Comparison of ENCODE assay signal across 35 cellular contexts in genomic region chr21:16318651-16319300, GRCh38.
"Had no signal": no experiment of that assay in that cellular context is flagged by ENCODE, and none has a peak within 500 bp of the region (broad histone marks: within the 10 kb centered on the region; RNA-seq: fewer than 3 reads in every experiment).

No MANE protein-coding gene starts in this region.

- H3K4me3 Mint-ChIP-seq: activated B cell treated with CpG ODN at 0.5 μM for 24 hours; activated CD8-positive, alpha-beta T cell treated with anti-CD3 and anti-CD28 coated beads for 36 hours; activated naive CD4-positive, alpha-beta T cell treated with anti-CD3 and anti-CD28 coated beads for 36 hours; activated naive CD4-positive, alpha-beta T cell treated with anti-CD3 and anti-CD28 coated beads, Interleukin-2, amount 50 U/mL, for 24 hours; activated naive CD8-positive, alpha-beta T cell treated with anti-CD3 and anti-CD28 coated beads for 36 hours; activated naive CD8-positive, alpha-beta T cell treated with anti-CD3 and anti-CD28 coated beads, Interleukin-2, amount 50 U/mL, for 24 hours; activated T-helper 1 cell treated with anti-CD3 and anti-CD28 coated beads, Interleukin-12 subunit alpha, Interleukin-12 subunit beta, Interleukin-2, Interleukin-4 antibody, amounts not matched to agents 30 ng/mL and 10 ng/mL and 1 ng/mL, durations not matched to agents 14 hours and 24 hours and 36 hours; effector memory CD8-positive, alpha-beta T cell; T-helper 17 cell; T-helper 2 cell treated with Interferon-gamma antibody and Interleukin-4, amounts not matched to agents 5 μg/mL and 100 μg/mL, for 36 hours had no signal

- H3K4me1 Mint-ChIP-seq: activated B cell treated with CpG ODN at 0.5 μM for 24 hours; activated naive CD4-positive, alpha-beta T cell treated with anti-CD3 and anti-CD28 coated beads, Interleukin-2, amount 50 U/mL, for 24 hours; activated naive CD8-positive, alpha-beta T cell treated with anti-CD3 and anti-CD28 coated beads for 36 hours; activated naive CD8-positive, alpha-beta T cell treated with anti-CD3 and anti-CD28 coated beads, Interleukin-2, amount 50 U/mL, for 24 hours; T-helper 17 cell had no signal

- H3K4me3 ChIP-seq: adrenal gland, body of pancreas had no signal

- ATAC-seq: activated CD4-positive, CD25-positive, alpha-beta regulatory T cell treated with anti-CD3 and anti-CD28 coated beads, Interleukin-2, amount 50 U/mL, for 24 hours; activated CD8-positive, alpha-beta T cell treated with anti-CD3 and anti-CD28 coated beads for 36 hours; activated naive CD8-positive, alpha-beta T cell treated with anti-CD3 and anti-CD28 coated beads, Interleukin-2, amount 50 U/mL, for 24 hours; body of pancreas; effector memory CD8-positive, alpha-beta T cell; T-helper 17 cell had no signal

- H3K9me3 Mint-ChIP-seq: activated B cell treated with CpG ODN at 0.5 μM for 24 hours; activated CD8-positive, alpha-beta T cell treated with anti-CD3 and anti-CD28 coated beads for 36 hours; activated naive CD4-positive, alpha-beta T cell treated with anti-CD3 and anti-CD28 coated beads for 36 hours; activated naive CD4-positive, alpha-beta T cell treated with anti-CD3 and anti-CD28 coated beads, Interleukin-2, amount 50 U/mL, for 24 hours; activated naive CD8-positive, alpha-beta T cell treated with anti-CD3 and anti-CD28 coated beads for 36 hours; activated naive CD8-positive, alpha-beta T cell treated with anti-CD3 and anti-CD28 coated beads, Interleukin-2, amount 50 U/mL, for 24 hours; activated T-helper 1 cell treated with anti-CD3 and anti-CD28 coated beads, Interleukin-12 subunit alpha, Interleukin-12 subunit beta, Interleukin-2, Interleukin-4 antibody, amounts not matched to agents 30 ng/mL and 10 ng/mL and 1 ng/mL, durations not matched to agents 14 hours and 24 hours and 36 hours; activated T-helper 2 cell treated with anti-CD3 and anti-CD28 coated beads, Interferon-gamma antibody, Interleukin-2, Interleukin-4, amounts not matched to agents 10 μg/mL and 5 μg/mL and 100 μg/mL, durations not matched to agents 14 hours and 24 hours and 36 hours; effector memory CD8-positive, alpha-beta T cell; T-helper 2 cell treated with Interferon-gamma antibody and Interleukin-4, amounts not matched to agents 5 μg/mL and 100 μg/mL, for 36 hours had no signal

- H3K27me3 ChIP-seq: adrenal gland, body of pancreas had no signal

- H3K36me3 ChIP-seq: adrenal gland, WERI-Rb-1 had no signal

- FAIRE-seq: colon, endothelial cell of umbilical vein, frontal cortex had no signal

- H3K9me3 ChIP-seq: adrenal gland, body of pancreas had no signal

- DNase-seq: activated B cell treated with CpG ODN at 0.5 μM for 24 hours; activated CD4-positive, alpha-beta T cell treated with anti-CD3 and anti-CD28 coated beads for 48 hours; activated CD4-positive, alpha-beta T cell treated with anti-CD3 and anti-CD28 coated beads, Interleukin-2, amount 50 U/mL, for 1 hour; activated CD4-positive, alpha-beta T cell treated with anti-CD3 and anti-CD28 coated beads, Interleukin-2, amount 50 U/mL, for 48 hours; activated CD8-positive, alpha-beta memory T cell treated with anti-CD3 and anti-CD28 coated beads for 24 hours; activated CD8-positive, alpha-beta T cell treated with anti-CD3 and anti-CD28 coated beads for 36 hours; activated effector memory CD4-positive, alpha-beta T cell treated with anti-CD3 and anti-CD28 coated beads, Interleukin-2, amount 50 U/mL, for 16 hours; activated naive CD4-positive, alpha-beta T cell treated with anti-CD3 and anti-CD28 coated beads for 36 hours; activated naive CD8-positive, alpha-beta T cell treated with anti-CD3 and anti-CD28 coated beads for 36 hours; activated naive CD8-positive, alpha-beta T cell treated with anti-CD3 and anti-CD28 coated beads, Interleukin-2, amount 50 U/mL, for 24 hours; activated T-cell treated with anti-CD3 and anti-CD28 coated beads, Interleukin-2, amount 50 U/mL, for 1 hour; activated T-cell treated with anti-CD3 and anti-CD28 coated beads, Interleukin-2, amount 50 U/mL, for 48 hours; adrenal gland; amygdala; body of pancreas; caudate nucleus; cortex of kidney; dermis blood vessel endothelial cell; effector CD4-positive, alpha-beta T cell; effector memory CD8-positive, alpha-beta T cell; foreskin fibroblast; glutamatergic neuron; T-helper 1 cell; T-helper 17 cell; T1000; WERI-Rb-1 had no signal

- H3K27ac ChIP-seq: adrenal gland, body of pancreas, epithelial cell of prostate, WERI-Rb-1 had no signal

- H3K4me1 ChIP-seq: adrenal gland, body of pancreas had no signal

- H3K36me3 Mint-ChIP-seq: activated naive CD4-positive, alpha-beta T cell treated with anti-CD3 and anti-CD28 coated beads, Interleukin-2, amount 50 U/mL, for 24 hours; activated naive CD8-positive, alpha-beta T cell treated with anti-CD3 and anti-CD28 coated beads for 36 hours had no signal

- H3K27me3 Mint-ChIP-seq: activated B cell treated with CpG ODN at 0.5 μM for 24 hours; activated naive CD4-positive, alpha-beta T cell treated with anti-CD3 and anti-CD28 coated beads, Interleukin-2, amount 50 U/mL, for 24 hours; effector memory CD8-positive, alpha-beta T cell; T-helper 17 cell had no signal

- H3K27ac Mint-ChIP-seq: activated B cell treated with CpG ODN at 0.5 μM for 24 hours; activated CD8-positive, alpha-beta T cell treated with anti-CD3 and anti-CD28 coated beads for 36 hours; activated naive CD4-positive, alpha-beta T cell treated with anti-CD3 and anti-CD28 coated beads for 36 hours; activated naive CD4-positive, alpha-beta T cell treated with anti-CD3 and anti-CD28 coated beads, Interleukin-2, amount 50 U/mL, for 24 hours; activated naive CD8-positive, alpha-beta T cell treated with anti-CD3 and anti-CD28 coated beads for 36 hours; activated naive CD8-positive, alpha-beta T cell treated with anti-CD3 and anti-CD28 coated beads, Interleukin-2, amount 50 U/mL, for 24 hours; activated T-helper 1 cell treated with anti-CD3 and anti-CD28 coated beads, Interleukin-12 subunit alpha, Interleukin-12 subunit beta, Interleukin-2, Interleukin-4 antibody, amounts not matched to agents 30 ng/mL and 10 ng/mL and 1 ng/mL, durations not matched to agents 14 hours and 24 hours and 36 hours; activated T-helper 2 cell treated with anti-CD3 and anti-CD28 coated beads, Interferon-gamma antibody, Interleukin-2, Interleukin-4, amounts not matched to agents 10 μg/mL and 5 μg/mL and 100 μg/mL, durations not matched to agents 14 hours and 24 hours and 36 hours; effector memory CD8-positive, alpha-beta T cell; T-helper 17 cell; T-helper 2 cell treated with Interferon-gamma antibody and Interleukin-4, amounts not matched to agents 5 μg/mL and 100 μg/mL, for 36 hours had no signal
